ENCODE assay signal across 19 cellular contexts in the genomic region with DNA sequence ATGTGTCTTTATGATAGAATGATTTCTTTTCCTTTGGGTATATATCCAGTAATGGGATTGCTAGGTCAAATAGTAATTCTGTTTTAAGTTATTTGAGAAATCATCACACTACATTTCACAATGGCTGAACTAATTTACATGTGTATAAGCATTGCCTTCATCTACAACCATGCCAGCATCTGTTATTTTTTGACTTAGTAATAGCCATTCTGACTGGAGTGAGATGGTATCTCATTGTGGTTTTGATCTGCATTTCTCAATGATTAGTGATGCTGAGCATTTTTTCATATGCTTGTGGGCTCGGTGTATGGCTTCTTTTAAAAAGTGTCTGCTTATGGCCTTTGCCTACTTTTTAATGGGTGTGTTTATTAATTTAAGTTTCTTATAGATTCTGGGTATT.
A peak's percentile ranks its signal among the peaks of the same experiment; 100 is the strongest.
DNase-seq lines count a peak whose midpoint lies in the region; ATAC-seq lines count a peak whose summit lies in the region.
"Had no signal": no experiment of that assay in that cellular context is flagged by ENCODE, and none has a peak within 500 bp of the region (broad histone marks: within the 10 kb centered on the region; RNA-seq: fewer than 3 reads in every experiment).

No MANE protein-coding gene starts in this region.

- no peak overlapping the region for H3K23ac ChIP-seq in mesenchymal stem cell (ENCODE audit: low read length in 2 of 2)

- 0% methylated on average over 1 of the region's 1 CpG for WGBS in mesenchymal stem cell

- no peak overlapping the region for H4K8ac ChIP-seq in mesenchymal stem cell (ENCODE audit: low read length)

- no peak overlapping the region for H3K4me3 ChIP-seq in mesenchymal stem cell (ENCODE audit: insufficient read depth in 1 of 2, low read depth in 1 of 2, low read length in 2 of 2)
- H3K4me3 ChIP-seq: heart right ventricle, right atrium auricular region had no signal

- H3K14ac ChIP-seq in mesenchymal stem cell (ENCODE audit: low read length in 2 of 2), result no peak overlapping the region

- no peak overlapping the region for H4K91ac ChIP-seq in mesenchymal stem cell (ENCODE audit: low read length)

- H3K36me3 ChIP-seq in mesenchymal stem cell (ENCODE audit: control insufficient read depth in 1 of 2, insufficient read depth in 2 of 2, low read depth in 1 of 2, low read length in 2 of 2), result no peaks in the 10 kb centered on the region
- H3K36me3 ChIP-seq: heart right ventricle, neutrophil, right atrium auricular region had no signal

- no peaks in the 10 kb centered on the region for H3K27me3 ChIP-seq in mesenchymal stem cell (ENCODE audit: control insufficient read depth in 1 of 2, insufficient read depth in 1 of 2, low read length in 2 of 2)
- H3K27me3 ChIP-seq: heart right ventricle, neutrophil, right atrium auricular region had no signal

- no peaks in the 10 kb centered on the region for H3K4me1 ChIP-seq in mesenchymal stem cell (ENCODE audit: control insufficient read depth, insufficient read depth, low read depth, low read length)
- H3K4me1 ChIP-seq: right atrium auricular region had no signal

- no peak overlapping the region for H2BK15ac ChIP-seq in mesenchymal stem cell (ENCODE audit: low read depth, poor library complexity, severe bottlenecking)

- H2BK120ac ChIP-seq in mesenchymal stem cell (ENCODE audit: low read depth, low read length), result no peak overlapping the region

- H3K9ac ChIP-seq in mesenchymal stem cell (ENCODE audit: low read length), result no peak overlapping the region

- ATAC-seq in stimulated activated naive CD8-positive, alpha-beta T cell treated with anti-CD3 and anti-CD28 coated beads, Interleukin-15, Interleukin-2, amounts not matched to agents 100 U/mL and 50 U/mL, for 24 hours, result no peak
- ATAC-seq in HG02870 (IDR thresholded peaks at IDR 0.05; ENCODE audit: unreplicated experiment) (no peak), GM21528 (IDR thresholded peaks at IDR 0.05; ENCODE audit: low FRiP score, unreplicated experiment) (no peak)
- ATAC-seq: activated CD8-positive, alpha-beta T cell treated with anti-CD3 and anti-CD28 coated beads for 36 hours; heart right ventricle; Right ventricle myocardium inferior had no signal

- H3K27ac ChIP-seq in epithelial cell of prostate (no peak overlapping the region), mesenchymal stem cell (ENCODE audit: low read length, poor library complexity, severe bottlenecking) (no peak overlapping the region)
- H3K27ac ChIP-seq: heart right ventricle, neutrophil, right atrium auricular region had no signal

- DNase-seq in ELR (ENCODE audit: low read depth) (peak; percentile 93), RPMI7951 (ENCODE audit: low read depth) (peak; percentile 89), epithelial cell of prostate (ENCODE audit: low read depth, low spot score) (peak; percentile 52), mesenchymal stem cell (peak; percentile 79), NCI-H510A (lab: John Stamatoyannopoulos, UW) (no peak)
- no peak for DNase-seq in stimulated activated naive CD8-positive, alpha-beta T cell treated with anti-CD3 and anti-CD28 coated beads, Interleukin-15, Interleukin-2, amounts not matched to agents 100 U/mL and 50 U/mL, for 24 hours
- DNase-seq: activated CD8-positive, alpha-beta T cell treated with anti-CD3 and anti-CD28 coated beads for 36 hours; Calu3; heart right ventricle; KG1; kidney; midbrain; NCI-H1105 treated with DMSO at 0.1 percent for 48 hours; T-helper 1 cell had no signal

- H3K4me2 ChIP-seq in mesenchymal stem cell (ENCODE audit: low read length, poor library complexity, severe bottlenecking), result no peak overlapping the region

- no peak overlapping the region for H2AK5ac ChIP-seq in mesenchymal stem cell (ENCODE audit: low read length, severe bottlenecking)

- H3K18ac ChIP-seq in mesenchymal stem cell (ENCODE audit: low read depth in 1 of 2, low read length in 2 of 2), result no peak overlapping the region

- no peak overlapping the region for H2AFZ ChIP-seq in mesenchymal stem cell (ENCODE audit: low read depth, low read length)

- no peaks in the 10 kb centered on the region for H3K79me1 ChIP-seq in mesenchymal stem cell (replicated peaks; ENCODE audit: low read length, poor library complexity, severe bottlenecking)

- no peak overlapping the region for H3K4ac ChIP-seq in mesenchymal stem cell (ENCODE audit: low read depth in 1 of 2, low read length in 2 of 2)

- no peak overlapping the region for H2BK12ac ChIP-seq in mesenchymal stem cell (ENCODE audit: low read length in 2 of 2)

- no peak overlapping the region for H2BK5ac ChIP-seq in mesenchymal stem cell (ENCODE audit: low read depth, low read length, poor library complexity, severe bottlenecking)

- H3K9me3 ChIP-seq in mesenchymal stem cell (ENCODE audit: control insufficient read depth, low read length), result no peaks in the 10 kb centered on the region
- H3K9me3 ChIP-seq: neutrophil, right atrium auricular region had no signal

Comparison
In these comparisons a context has a peak if more than half of its experiments do, and no peak if none do; other contexts are left out.
1. DNase-seq: peak in ELR (single experiment), RPMI7951 (single experiment), epithelial cell of prostate (single experiment) and mesenchymal stem cell (single experiment); none in stimulated activated naive CD8-positive, alpha-beta T cell treated with anti-CD3 and anti-CD28 coated beads, Interleukin-15, Interleukin-2, amounts not matched to agents 100 U/mL and 50 U/mL, for 24 hours (single experiment) and NCI-H510A (single experiment).